ENCODE assay signal across 12 cellular contexts in the genomic region with DNA sequence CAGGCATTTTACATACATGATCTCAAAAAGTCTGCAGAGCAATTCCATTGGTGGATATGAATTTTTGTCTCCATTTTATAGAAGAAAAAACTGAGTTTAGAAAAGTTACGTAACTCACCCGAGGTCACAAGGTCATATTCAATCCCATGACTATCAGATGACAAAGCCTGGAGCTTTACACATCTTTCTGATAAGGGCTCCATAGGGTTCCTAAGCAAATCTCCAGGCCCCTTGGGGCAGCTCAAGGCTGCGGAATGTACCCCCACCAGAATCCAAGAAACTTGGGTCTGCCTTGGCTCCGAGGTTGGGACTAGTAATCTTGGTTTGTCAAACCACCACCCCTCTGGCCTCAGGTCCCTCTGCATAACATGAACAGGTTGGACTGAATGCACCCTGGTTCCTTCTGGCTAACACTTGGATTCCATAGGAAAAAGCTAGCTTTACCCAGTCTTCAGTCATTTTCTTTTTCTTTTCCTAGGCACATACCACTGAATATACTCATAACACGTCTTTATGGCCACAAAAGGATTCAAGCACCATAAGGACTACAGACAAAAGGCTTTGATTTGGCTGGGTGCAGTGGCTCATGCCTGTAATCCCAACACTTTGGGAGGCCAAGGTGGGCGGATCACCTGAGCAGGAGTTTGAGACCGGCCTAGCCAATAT. TPM values are rescaled to one million over a fixed set of nuclear protein-coding genes. Genes with fewer than 3 reads are reported as not detected.
DNase-seq lines count a peak whose midpoint lies in the region; ATAC-seq and TF ChIP-seq lines count a peak whose summit lies in the region.
"Had no signal": no experiment of that assay in that cellular context is flagged by ENCODE, and none has a peak within 500 bp of the region (broad histone marks: within the 10 kb centered on the region; RNA-seq: fewer than 3 reads in every experiment).

No MANE protein-coding gene starts in this region.

- peak overlapping the region; percentile 18 for H3K27ac ChIP-seq in CD4-positive, alpha-beta T cell (ENCODE audit: low read depth, low read length)
- peak overlapping the region; percentile 32 for H3K27ac ChIP-seq in HUES48 (ENCODE audit: low read depth, low read length)
- peak overlapping the region; percentile 3 for H3K27ac ChIP-seq in angular gyrus (ENCODE audit: low read depth, low read length)
- H3K27ac ChIP-seq in naive thymus-derived CD4-positive, alpha-beta T cell (ENCODE audit: low read depth, low read length) = peak overlapping the region; percentile 12
- H3K27ac ChIP-seq: BLaER1 treated with 17β-estradiol and CSF1 and Interleukin-3, amounts not matched to agents 10 nM and 100 nM; prostate gland had no signal

- H3K9me3 ChIP-seq in CD4-positive, alpha-beta T cell (ENCODE audit: control insufficient read depth, low read length) = no peaks in the 10 kb centered on the region
- no peaks in the 10 kb centered on the region for H3K9me3 ChIP-seq in HUES48 (ENCODE audit: control insufficient read depth, insufficient read depth, low read length)
- no peaks in the 10 kb centered on the region for H3K9me3 ChIP-seq in naive thymus-derived CD4-positive, alpha-beta T cell (ENCODE audit: control insufficient read depth in 2 of 3, low read length in 3 of 3)
- H3K9me3 ChIP-seq: BLaER1 treated with 17β-estradiol and CSF1 and Interleukin-3, amounts not matched to agents 10 nM and 100 nM; prostate gland had no signal

- H3K27me3 Mint-ChIP-seq in CD4-positive, alpha-beta T cell = no peaks in the 10 kb centered on the region
- H3K27me3 Mint-ChIP-seq in naive thymus-derived CD4-positive, alpha-beta T cell = no peaks in the 10 kb centered on the region

- ATAC-seq in CD4-positive, alpha-beta T cell (ENCODE audit: poor library complexity) = no peak
- ATAC-seq in naive thymus-derived CD4-positive, alpha-beta T cell = no peak
- ATAC-seq in HG03432 (IDR thresholded peaks at IDR 0.05; ENCODE audit: unreplicated experiment) = no peak
- ATAC-seq in GM21367 (IDR thresholded peaks at IDR 0.05; ENCODE audit: unreplicated experiment) = no peak
- no peak for ATAC-seq in HG03571 (IDR thresholded peaks at IDR 0.05; ENCODE audit: unreplicated experiment)

- peaks cover 96% of the 10 kb centered on the region for H3K4me1 Mint-ChIP-seq in CD4-positive, alpha-beta T cell (ENCODE audit: low read depth)
- peaks cover 74 to 99% (median 95%) of the 10 kb centered on the region in 7 donors for H3K4me1 Mint-ChIP-seq in naive thymus-derived CD4-positive, alpha-beta T cell

- no peak overlapping the region for H3K9ac ChIP-seq in HUES48 (ENCODE audit: low read depth, low read length)
- H3K9ac ChIP-seq: BLaER1 treated with 17β-estradiol and CSF1 and Interleukin-3, amounts not matched to agents 10 nM and 100 nM had no signal

- peaks cover 50% of the 10 kb centered on the region for H3K4me1 ChIP-seq in HUES48 (ENCODE audit: control insufficient read depth, insufficient read depth, low read length)
- peaks cover 71 to 76% of the 10 kb centered on the region in 2 donors for H3K4me1 ChIP-seq in naive thymus-derived CD4-positive, alpha-beta T cell (ENCODE audit: control insufficient read depth in 2 of 2, insufficient read depth in 2 of 2, low read length in 2 of 2)

- DNase-seq in CD4-positive, alpha-beta T cell = no peak
- DNase-seq in naive thymus-derived CD4-positive, alpha-beta T cell = no peak
- DNase-seq in HUDEP-2 (lab: John Stamatoyannopoulos, UW; ENCODE audit: unreplicated experiment in 76 of 76) = no peak
- DNase-seq: activated CD4-positive, CD25-positive, alpha-beta regulatory T cell treated with anti-CD3 and anti-CD28 coated beads, Interleukin-2, amount 50 U/mL, for 72 hours; HCEC 1CT had no signal

- no peak for TF ChIP-seq CTCF in CD4-positive, alpha-beta T cell (IDR thresholded peaks at IDR 0.05)

- H3K27ac Mint-ChIP-seq in CD4-positive, alpha-beta T cell = peak overlapping the region; percentile 91
- peak overlapping the region; percentile 87 to 97 (median 93) for H3K27ac Mint-ChIP-seq in naive thymus-derived CD4-positive, alpha-beta T cell

- H3K36me3 ChIP-seq in HUES48 (ENCODE audit: control insufficient read depth, insufficient read depth, low read length) = no peaks in the 10 kb centered on the region
- no peaks in the 10 kb centered on the region for H3K36me3 ChIP-seq in naive thymus-derived CD4-positive, alpha-beta T cell (ENCODE audit: control insufficient read depth in 2 of 3, insufficient read depth in 3 of 3, low read length in 3 of 3)
- H3K36me3 ChIP-seq: prostate gland had no signal

- CTCF ChIA-PET in CD4-positive, alpha-beta T cell (lab: Charles Lee) = interaction anchor here (1.5 kb wide), 1 partner anchor 32 kb away, joined by 5 read pairs; no protein-coding TSS in a partner anchor
- CTCF ChIA-PET in naive thymus-derived CD4-positive, alpha-beta T cell (lab: Charles Lee) = interaction anchor here (0.7 kb wide), 1 partner anchor 141 kb away, joined by 3 read pairs; no protein-coding TSS in a partner anchor

- POLR2A ChIA-PET in CD4-positive, alpha-beta T cell (lab: Charles Lee) = interaction anchor here (0.6 to 5.8 kb wide), 8 partner anchors 9 to 1162 kb away, joined by 3 to 53 read pairs (median 4); a partner anchor contains a TSS
- POLR2A ChIA-PET in naive thymus-derived CD4-positive, alpha-beta T cell (lab: Charles Lee) = interaction anchor here (0.5 to 10.4 kb wide), 6 partner anchors 9 to 73 kb away, joined by 3 to 97 read pairs (median 12); a partner anchor contains a TSS

- H3K27me3 ChIP-seq in CD4-positive, alpha-beta T cell (ENCODE audit: control insufficient read depth, insufficient read depth, low read length) = no peaks in the 10 kb centered on the region
- no peaks in the 10 kb centered on the region for H3K27me3 ChIP-seq in HUES48 (ENCODE audit: control insufficient read depth, insufficient read depth, low read length)
- H3K27me3 ChIP-seq in naive thymus-derived CD4-positive, alpha-beta T cell (ENCODE audit: control insufficient read depth in 2 of 2, insufficient read depth in 2 of 2, low read length in 2 of 2) = no peaks in the 10 kb centered on the region
- H3K27me3 ChIP-seq: BLaER1 treated with 17β-estradiol and CSF1 and Interleukin-3, amounts not matched to agents 10 nM and 100 nM had no signal

- no peak overlapping the region for H3K4me3 ChIP-seq in HUES48 (ENCODE audit: low read depth, low read length)
- H3K4me3 ChIP-seq in naive thymus-derived CD4-positive, alpha-beta T cell (ENCODE audit: low read length) = no peak overlapping the region
- H3K4me3 ChIP-seq: BLaER1 treated with 17β-estradiol and CSF1 and Interleukin-3, amounts not matched to agents 10 nM and 100 nM; prostate gland had no signal

- H3K9me3 Mint-ChIP-seq in CD4-positive, alpha-beta T cell = no peaks in the 10 kb centered on the region
- no peaks in the 10 kb centered on the region for H3K9me3 Mint-ChIP-seq in naive thymus-derived CD4-positive, alpha-beta T cell

- H3K36me3 Mint-ChIP-seq in CD4-positive, alpha-beta T cell (ENCODE audit: low read depth) = peaks cover 9% of the 10 kb centered on the region
- H3K36me3 Mint-ChIP-seq in naive thymus-derived CD4-positive, alpha-beta T cell = peaks cover 0 to 22% (median 3%) of the 10 kb centered on the region in 5 donors

- H3K4me3 Mint-ChIP-seq in CD4-positive, alpha-beta T cell = peak overlapping the region; percentile 79
- H3K4me3 Mint-ChIP-seq in naive thymus-derived CD4-positive, alpha-beta T cell = peak overlapping the region in 9 of 10 donors; percentile 19 to 87 (median 67)

- intact Hi-C loops in CD4-positive, alpha-beta T cell (cut with DNase I, micrococcal nuclease) = loop anchor here in 1 of 2 experiments (2.0 kb wide), 1 partner anchor 54 kb away; no protein-coding TSS in a partner anchor
- intact Hi-C loops in naive thymus-derived CD4-positive, alpha-beta T cell (cut with micrococcal nuclease) = loop anchor here in 1 of 2 donors (5.0 to 10.0 kb wide), 2 partner anchors 222 to 1134 kb away; a partner anchor contains a TSS

RNA-seq across cellular contexts. Expression of a gene that starts 55.5 kb away (rescaled TPM):
- total RNA-seq in CD4-positive, alpha-beta T cell = 10 to 100 TPM; 75.4 to 87.2 TPM
- total RNA-seq in naive thymus-derived CD4-positive, alpha-beta T cell = 100 to 1,000 TPM; 110 to 152 (median 140) TPM
- polyA plus RNA-seq in naive thymus-derived CD4-positive, alpha-beta T cell = 10 to 100 TPM; 40.9 to 43.5 TPM
